ENCODE assay signal across 23 cellular contexts in the genomic region with DNA sequence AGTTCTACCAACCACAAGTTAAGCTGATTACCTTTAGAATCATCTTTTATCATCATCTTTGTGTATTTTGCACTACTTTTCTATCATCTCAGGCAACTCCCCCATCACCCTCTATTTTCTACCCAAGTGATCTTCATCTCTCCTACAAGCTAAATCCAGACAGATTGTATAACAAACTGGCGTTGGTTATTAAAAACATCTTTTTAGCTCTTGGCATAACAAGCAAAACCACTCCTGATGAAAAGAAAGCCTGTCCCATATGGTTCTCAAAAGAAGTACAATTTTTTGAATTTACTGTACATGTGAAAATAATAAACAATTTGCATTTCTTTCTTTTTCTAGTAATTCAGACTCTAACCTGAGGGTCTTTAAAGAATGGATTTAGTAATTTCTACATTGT.
"Had no signal": no experiment of that assay in that cellular context is flagged by ENCODE, and none has a peak within 500 bp of the region (broad histone marks: within the 10 kb centered on the region; RNA-seq: fewer than 3 reads in every experiment).

No MANE protein-coding gene starts in this region.

- H3K9me3 ChIP-seq: gastrocnemius medialis, neutrophil, right lobe of liver, upper lobe of right lung had no signal

- H3K4me1 ChIP-seq: right lobe of liver had no signal

- H3K36me3 ChIP-seq: brain microvascular endothelial cell, gastrocnemius medialis, neutrophil, right lobe of liver, upper lobe of right lung had no signal

- H3K4me3 ChIP-seq: gastrocnemius medialis, right lobe of liver, upper lobe of right lung had no signal

- ATAC-seq: activated CD8-positive, alpha-beta T cell treated with anti-CD3 and anti-CD28 coated beads for 36 hours; activated T-cell treated with anti-CD3 and anti-CD28 coated beads, Interleukin-2, amount 50 U/mL, for 4 hours; activated T-helper 17 cell treated with anti-CD3 and anti-CD28 coated beads, Interleukin-2, amount 50 U/mL, for 72 hours; esophagus mucosa; gastrocnemius medialis; left colon; right lobe of liver; stimulated activated effector memory CD8-positive, alpha-beta T cell treated with anti-CD3 and anti-CD28 coated beads, Interleukin-12 subunit alpha, Interleukin-12 subunit beta, amount 100 ng/mL, for 72 hours; upper lobe of right lung had no signal

- DNase-seq: activated B cell treated with CpG ODN at 0.5 μM for 24 hours; activated CD4-positive, alpha-beta T cell treated with anti-CD3 and anti-CD28 coated beads, Interleukin-2, amount 50 U/mL, for 1 hour; activated CD8-positive, alpha-beta T cell treated with anti-CD3 and anti-CD28 coated beads for 36 hours; activated gamma-delta T cell treated with Interleukin-2 at 50 U/mL for 16 hours; activated naive CD4-positive, alpha-beta T cell treated with anti-CD3 and anti-CD28 coated beads, Interleukin-2, amount 50 U/mL, for 16 hours; activated T-cell treated with anti-CD3 and anti-CD28 coated beads, Interleukin-2, amount 50 U/mL, for 4 hours; anterior cingulate cortex; brain microvascular endothelial cell; gastrocnemius medialis; glutamatergic neuron; left colon; mammary epithelial cell; naive B cell; nephron progenitor cell; right lobe of liver; stimulated activated CD4-positive, alpha-beta T cell treated with anti-CD3 and anti-CD28 coated beads, Interleukin-4, amount 100 ng/mL, for 24 hours; T-helper 2 cell; upper lobe of right lung had no signal

- FAIRE-seq: keratinocyte had no signal

- H3K27me3 ChIP-seq: brain microvascular endothelial cell, gastrocnemius medialis, neutrophil, right lobe of liver, upper lobe of right lung had no signal

- H3K27ac ChIP-seq: brain microvascular endothelial cell, gastrocnemius medialis, neutrophil, right lobe of liver, upper lobe of right lung had no signal
